In the genomic region with DNA sequence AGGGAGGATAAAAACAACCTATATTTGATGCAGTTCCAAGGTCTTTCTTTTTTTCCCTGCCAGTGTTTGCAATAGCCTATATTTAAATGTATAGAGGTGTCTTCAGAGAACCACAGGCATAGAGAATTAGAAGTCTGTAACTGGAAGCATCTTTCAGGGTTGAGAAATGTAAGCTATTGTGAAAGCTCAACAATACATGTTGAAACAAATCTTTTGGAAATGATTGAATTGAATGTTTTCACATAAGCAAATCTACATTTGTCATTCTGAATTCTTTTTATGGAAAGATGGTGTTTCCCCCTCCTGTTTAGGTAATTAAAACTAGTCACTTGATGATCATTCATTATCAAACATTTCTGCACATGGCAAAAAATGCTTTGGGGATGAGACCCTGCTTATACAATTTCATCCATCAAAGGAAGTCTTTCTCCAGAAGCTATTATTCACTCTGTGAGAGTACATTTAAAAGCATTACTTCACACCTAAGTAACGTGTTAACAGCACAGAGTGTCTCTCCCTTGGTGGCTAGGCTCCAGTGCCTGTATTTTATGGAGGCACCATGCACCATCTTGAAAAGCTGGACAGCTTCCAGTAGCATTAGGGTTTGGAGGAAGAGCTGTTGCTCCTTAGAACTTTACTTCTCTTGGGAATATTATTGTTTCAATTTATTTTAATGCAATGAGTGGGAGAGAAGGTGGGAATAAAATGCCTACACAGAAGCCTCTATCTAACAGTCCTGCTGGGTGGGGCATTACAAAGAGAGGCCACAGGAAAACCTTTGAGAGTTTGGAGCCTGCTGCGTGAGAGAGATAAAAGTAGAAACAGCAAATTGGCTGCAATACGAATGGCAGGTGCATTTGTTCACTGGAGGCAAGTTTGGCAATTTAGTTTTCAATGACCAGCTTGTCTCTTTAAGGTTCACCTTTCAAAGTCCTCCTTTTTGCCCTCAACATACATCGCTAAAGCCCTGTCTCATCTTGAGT, we compare ENCODE assay signal across 1 cellular context.
A peak's percentile ranks its signal among the peaks of the same experiment; 100 is the strongest.
TF ChIP-seq lines count a peak whose summit lies in the region.

No MANE protein-coding gene starts in this region.

TF ChIP-seq in K562, 482 proteins besides CTCF, POLR2A, EP300 and RAD21 (continued from another document and continues in another):
- TF ChIP-seq CREB5 (CRISPR knock-in tag; IDR thresholded peaks at IDR 0.05) (no peak), ZNF280A (IDR thresholded peaks at IDR 0.05; ENCODE audit: low read depth, partially characterized antibody) (no peak), MYC (IDR thresholded peaks at IDR 0.05; ENCODE audit: low read depth, low read length) (no peak), MYC (CRISPR knock-in tag; IDR thresholded peaks at IDR 0.05; ENCODE audit: borderline replicate concordance, low read depth) (no peak), RNF2 (IDR thresholded peaks at IDR 0.05) (0 out of 2 replicates have a peak, but pooled peaks have one; percentile 32), BRD9 (IDR thresholded peaks at IDR 0.05; ENCODE audit: low read depth, partially characterized antibody) (no peak), NR1H2 (CRISPR knock-in tag; IDR thresholded peaks at IDR 0.05) (no peak), TAF9B (IDR thresholded peaks at IDR 0.05; ENCODE audit: partially characterized antibody) (no peak), ZNF282 (CRISPR knock-in tag; IDR thresholded peaks at IDR 0.05) (no peak), SNIP1 (IDR thresholded peaks at IDR 0.05; ENCODE audit: low read depth) (no peak), ZNF24 (IDR thresholded peaks at IDR 0.05) (peak; percentile 85), NFIX (CRISPR knock-in tag; IDR thresholded peaks at IDR 0.05; ENCODE audit: low read depth) (no peak), SRSF9 (IDR thresholded peaks at IDR 0.05; ENCODE audit: borderline replicate concordance, low read depth, low read length) (no peak), HDAC6 (IDR thresholded peaks at IDR 0.05; ENCODE audit: low read depth, low read length) (no peak), ZFP30 (CRISPR knock-in tag; IDR thresholded peaks at IDR 0.05; ENCODE audit: borderline replicate concordance) (no peak), HSF4 (CRISPR knock-in tag; IDR thresholded peaks at IDR 0.05; ENCODE audit: borderline replicate concordance) (no peak), SREBF1 (IDR thresholded peaks at IDR 0.05; ENCODE audit: borderline replicate concordance, low read depth, low read length) (no peak), HMGN3 (IDR thresholded peaks at IDR 0.05; ENCODE audit: borderline replicate concordance, extremely low read depth, insufficient read length, low read depth, low read length) (no peak), RBM34 (IDR thresholded peaks at IDR 0.05; ENCODE audit: borderline replicate concordance, insufficient read depth, low read length) (no peak), JUN (IDR thresholded peaks at IDR 0.05; ENCODE audit: borderline replicate concordance, low read depth, low read length) (no peak), JUN (CRISPR knock-in tag; IDR thresholded peaks at IDR 0.05; ENCODE audit: borderline replicate concordance) (no peak), ZNF668 (CRISPR knock-in tag; IDR thresholded peaks at IDR 0.05) (no peak), NBN (IDR thresholded peaks at IDR 0.05; ENCODE audit: low read depth) (no peak), STAT5A (IDR thresholded peaks at IDR 0.05; ENCODE audit: borderline replicate concordance, low read length) (peak; percentile 58; the same call in 1 of the 2 replicates), ZNF445 (CRISPR knock-in tag; IDR thresholded peaks at IDR 0.05; ENCODE audit: low read depth) (no peak), MXI1 (IDR thresholded peaks at IDR 0.05; ENCODE audit: low read depth, low read length) (no peak), ZKSCAN3 (CRISPR knock-in tag; IDR thresholded peaks at IDR 0.05) (no peak), CHAMP1 (IDR thresholded peaks at IDR 0.05) (no peak)
- TF ChIP-seq, protein P1, sequence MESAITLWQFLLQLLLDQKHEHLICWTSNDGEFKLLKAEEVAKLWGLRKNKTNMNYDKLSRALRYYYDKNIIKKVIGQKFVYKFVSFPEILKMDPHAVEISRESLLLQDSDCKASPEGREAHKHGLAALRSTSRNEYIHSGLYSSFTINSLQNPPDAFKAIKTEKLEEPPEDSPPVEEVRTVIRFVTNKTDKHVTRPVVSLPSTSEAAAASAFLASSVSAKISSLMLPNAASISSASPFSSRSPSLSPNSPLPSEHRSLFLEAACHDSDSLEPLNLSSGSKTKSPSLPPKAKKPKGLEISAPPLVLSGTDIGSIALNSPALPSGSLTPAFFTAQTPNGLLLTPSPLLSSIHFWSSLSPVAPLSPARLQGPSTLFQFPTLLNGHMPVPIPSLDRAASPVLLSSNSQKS (CRISPR knock-in tag; IDR thresholded peaks at IDR 0.05) = no peak
- TF ChIP-seq, protein P2, sequence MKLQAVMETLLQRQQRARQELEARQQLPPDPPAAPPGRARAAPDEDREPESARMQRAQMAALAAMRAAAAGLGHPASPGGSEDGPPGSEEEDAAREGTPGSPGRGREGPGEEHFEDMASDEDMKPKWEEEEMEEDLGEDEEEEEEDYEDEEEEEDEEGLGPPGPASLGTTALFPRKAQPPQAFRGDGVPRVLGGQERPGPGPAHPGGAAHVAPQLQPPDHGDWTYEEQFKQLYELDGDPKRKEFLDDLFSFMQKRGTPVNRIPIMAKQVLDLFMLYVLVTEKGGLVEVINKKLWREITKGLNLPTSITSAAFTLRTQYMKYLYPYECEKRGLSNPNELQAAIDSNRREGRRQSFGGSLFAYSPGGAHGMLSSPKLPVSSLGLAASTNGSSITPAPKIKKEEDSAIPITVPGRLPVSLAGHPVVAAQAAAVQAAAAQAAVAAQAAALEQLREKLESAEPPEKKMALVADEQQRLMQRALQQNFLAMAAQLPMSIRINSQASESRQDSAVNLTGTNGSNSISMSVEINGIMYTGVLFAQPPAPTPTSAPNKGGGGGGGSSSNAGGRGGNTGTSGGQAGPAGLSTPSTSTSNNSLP (IDR thresholded peaks at IDR 0.05; ENCODE audit: borderline replicate concordance, low read depth, low read length) = no peak
- TF ChIP-seq, protein P3, sequence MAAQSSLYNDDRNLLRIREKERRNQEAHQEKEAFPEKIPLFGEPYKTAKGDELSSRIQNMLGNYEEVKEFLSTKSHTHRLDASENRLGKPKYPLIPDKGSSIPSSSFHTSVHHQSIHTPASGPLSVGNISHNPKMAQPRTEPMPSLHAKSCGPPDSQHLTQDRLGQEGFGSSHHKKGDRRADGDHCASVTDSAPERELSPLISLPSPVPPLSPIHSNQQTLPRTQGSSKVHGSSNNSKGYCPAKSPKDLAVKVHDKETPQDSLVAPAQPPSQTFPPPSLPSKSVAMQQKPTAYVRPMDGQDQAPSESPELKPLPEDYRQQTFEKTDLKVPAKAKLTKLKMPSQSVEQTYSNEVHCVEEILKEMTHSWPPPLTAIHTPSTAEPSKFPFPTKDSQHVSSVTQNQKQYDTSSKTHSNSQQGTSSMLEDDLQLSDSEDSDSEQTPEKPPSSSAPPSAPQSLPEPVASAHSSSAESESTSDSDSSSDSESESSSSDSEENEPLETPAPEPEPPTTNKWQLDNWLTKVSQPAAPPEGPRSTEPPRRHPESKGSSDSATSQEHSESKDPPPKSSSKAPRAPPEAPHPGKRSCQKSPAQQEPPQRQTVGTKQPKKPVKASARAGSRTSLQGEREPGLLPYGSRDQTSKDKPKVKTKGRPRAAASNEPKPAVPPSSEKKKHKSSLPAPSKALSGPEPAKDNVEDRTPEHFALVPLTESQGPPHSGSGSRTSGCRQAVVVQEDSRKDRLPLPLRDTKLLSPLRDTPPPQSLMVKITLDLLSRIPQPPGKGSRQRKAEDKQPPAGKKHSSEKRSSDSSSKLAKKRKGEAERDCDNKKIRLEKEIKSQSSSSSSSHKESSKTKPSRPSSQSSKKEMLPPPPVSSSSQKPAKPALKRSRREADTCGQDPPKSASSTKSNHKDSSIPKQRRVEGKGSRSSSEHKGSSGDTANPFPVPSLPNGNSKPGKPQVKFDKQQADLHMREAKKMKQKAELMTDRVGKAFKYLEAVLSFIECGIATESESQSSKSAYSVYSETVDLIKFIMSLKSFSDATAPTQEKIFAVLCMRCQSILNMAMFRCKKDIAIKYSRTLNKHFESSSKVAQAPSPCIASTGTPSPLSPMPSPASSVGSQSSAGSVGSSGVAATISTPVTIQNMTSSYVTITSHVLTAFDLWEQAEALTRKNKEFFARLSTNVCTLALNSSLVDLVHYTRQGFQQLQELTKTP (IDR thresholded peaks at IDR 0.05; ENCODE audit: low read depth in 1 of 2, partially characterized antibody in 2 of 2) = no peak
